Comparison of ENCODE assay signal across 9 cellular contexts in genomic region chr1:155253797-155254196, GRCh38. TPM values are rescaled to one million over a fixed set of nuclear protein-coding genes. Genes with fewer than 3 reads are reported as not detected.
DNase-seq lines count a peak whose midpoint lies in the region; ATAC-seq and TF ChIP-seq lines count a peak whose summit lies in the region.
"Had no signal": no experiment of that assay in that cellular context is flagged by ENCODE, and none has a peak within 500 bp of the region (broad histone marks: within the 10 kb centered on the region; RNA-seq: fewer than 3 reads in every experiment).

No MANE protein-coding gene starts in this region.

- peak overlapping the region; percentile 86 for H3K4me3 Mint-ChIP-seq in natural killer cell

- peak overlapping the region; percentile 79 for H3K4me3 ChIP-seq in Loucy (ENCODE audit: low read length, poor library complexity, severe bottlenecking)

- no peaks in the 10 kb centered on the region for H4K20me1 ChIP-seq in Loucy (ENCODE audit: insufficient read depth, low read length, poor library complexity, severe bottlenecking)

- H3K27ac ChIP-seq in C4-2B (peak overlapping the region; percentile 81; the same call in 1 of the 2 replicates), cingulate gyrus (ENCODE audit: low read depth, low read length) (peak overlapping the region; percentile 98)
- H3K27ac ChIP-seq: HL-60 had no signal

- H2AFZ ChIP-seq in Loucy (ENCODE audit: low read length): no peak overlapping the region

- H3K9me3 ChIP-seq in Loucy (ENCODE audit: insufficient read depth, low read depth, low read length): no peaks in the 10 kb centered on the region

- H3K36me3 Mint-ChIP-seq in natural killer cell: peaks cover 9% of the 10 kb centered on the region

- no peak for TF ChIP-seq CTCF in C4-2B (conservative IDR thresholded peaks at IDR 0.05)
- no peak for TF ChIP-seq CTCF in Loucy (conservative IDR thresholded peaks at IDR 0.05; ENCODE audit: low read length)
- no peak for TF ChIP-seq CTCF in natural killer cell (IDR thresholded peaks at IDR 0.05)

- H3K9me3 Mint-ChIP-seq in natural killer cell: no peaks in the 10 kb centered on the region

- no peak for DNase-seq in natural killer cell
- DNase-seq in NCI-H2107 (lab: John Stamatoyannopoulos, UW): no peak
- DNase-seq in HUDEP-2 (lab: John Stamatoyannopoulos, UW; ENCODE audit: unreplicated experiment in 76 of 76): no peak
- no peak for DNase-seq in dedifferentiated amniotic fluid mesenchymal stem cell (ENCODE audit: extremely low spot score)

- H3K4me2 ChIP-seq in Loucy (ENCODE audit: low read depth, low read length, poor library complexity, severe bottlenecking): peak overlapping the region; percentile 85

- H3F3A ChIP-seq in Loucy (ENCODE audit: low read depth): no peaks in the 10 kb centered on the region; the same call in 1 of the 2 replicates

- H3K9ac ChIP-seq in Loucy (ENCODE audit: low read depth, low read length, poor library complexity, severe bottlenecking): peak overlapping the region; percentile 77

- H3K9me2 ChIP-seq in Loucy (replicated peaks; ENCODE audit: low read depth, low read length): no peaks in the 10 kb centered on the region

- H3K79me2 ChIP-seq in Loucy (ENCODE audit: insufficient read depth, low read length): peaks cover 9% of the 10 kb centered on the region; the same call in 1 of the 2 replicates

- ATAC-seq in natural killer cell (no peak), GM19455 (IDR thresholded peaks at IDR 0.05; ENCODE audit: unreplicated experiment) (no peak)

- peaks cover 31 to 37% of the 10 kb centered on the region in 2 donors for H3K4me1 Mint-ChIP-seq in natural killer cell

- H3K27me3 Mint-ChIP-seq in natural killer cell (ENCODE audit: low read depth in 2 of 2): no peaks in the 10 kb centered on the region

- H3K27me3 ChIP-seq in Loucy (ENCODE audit: insufficient read depth, low read length, poor library complexity, severe bottlenecking): no peaks in the 10 kb centered on the region

- peaks cover 3% of the 10 kb centered on the region; the same call in 1 of the 2 replicates for H3K36me3 ChIP-seq in Loucy (ENCODE audit: insufficient read depth, low read length)

- intact Hi-C loops in natural killer cell (cut with micrococcal nuclease): loop anchor here (10.0 kb wide), 1 partner anchor 251 kb away; no protein-coding TSS in a partner anchor

- H3K27ac Mint-ChIP-seq in natural killer cell: no peak overlapping the region

- H3K4me1 ChIP-seq in Loucy (ENCODE audit: insufficient read depth, low read length, poor library complexity, severe bottlenecking): peaks cover 26% of the 10 kb centered on the region

RNA-seq across cellular contexts. Expression of gene ENTREP3, which starts 1.5 kb away (rescaled TPM):
- 1 to 10 TPM; 6.9 to 10.0 (median 8.9) TPM for total RNA-seq in natural killer cell

RNA-seq across cellular contexts. Expression of gene SCAMP3, which starts 8.4 kb away (rescaled TPM):
- 10 to 100 TPM; 59.7 to 72.1 (median 65.0) TPM for total RNA-seq in natural killer cell

RNA-seq across cellular contexts. Expression of gene CLK2, which starts 19.5 kb away (rescaled TPM):
- total RNA-seq in natural killer cell: 10 to 100 TPM; 70.4 to 97.5 (median 84.4) TPM

RNA-seq across cellular contexts. Expression of gene HCN3, which starts 23.5 kb away (rescaled TPM):
- 1 to 10 TPM; 2.0 to 3.4 (median 2.6) TPM for total RNA-seq in natural killer cell

RNA-seq across cellular contexts. Expression of gene MTX1, which starts 45.3 kb away (rescaled TPM):
- 10 to 100 TPM; 22.3 to 28.5 (median 27.9) TPM for total RNA-seq in natural killer cell
